ENCODE assay signal across 16 cellular contexts in the genomic region with DNA sequence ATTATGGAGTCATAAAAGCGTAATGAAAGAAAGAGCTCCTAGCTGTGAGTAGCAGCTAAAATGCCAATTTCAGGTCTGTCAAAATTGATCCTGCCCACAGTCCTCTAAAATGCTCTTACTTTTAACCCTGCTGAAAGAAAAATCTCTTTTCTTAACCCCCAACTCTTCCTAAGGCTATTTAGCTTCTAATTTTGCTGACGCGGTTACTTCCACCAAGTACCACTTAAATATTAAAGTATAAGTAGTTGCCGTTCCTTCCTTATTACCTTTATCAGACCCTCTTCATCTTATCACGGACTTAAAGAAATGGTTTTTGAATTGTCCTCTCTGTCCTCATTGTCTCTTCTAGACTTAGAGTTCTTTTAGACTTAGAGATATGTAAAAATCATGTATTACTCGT.
DNase-seq lines count a peak whose midpoint lies in the region; ATAC-seq and TF ChIP-seq lines count a peak whose summit lies in the region.
"Had no signal": no experiment of that assay in that cellular context is flagged by ENCODE, and none has a peak within 500 bp of the region (broad histone marks: within the 10 kb centered on the region; RNA-seq: fewer than 3 reads in every experiment).

No MANE protein-coding gene starts in this region.

- intact Hi-C loops in IMR-90 (cut with micrococcal nuclease) = no loop called here

- no peak overlapping the region for H4K91ac ChIP-seq in IMR-90 (ENCODE audit: insufficient read depth, low read depth, low read length)

- no peak for TF ChIP-seq CTCF in IMR-90 (conservative IDR thresholded peaks at IDR 0.05; ENCODE audit: low read depth, low read length)

- H3K27ac Mint-ChIP-seq in activated naive CD8-positive, alpha-beta T cell treated with anti-CD3 and anti-CD28 coated beads, Interleukin-2, amount 50 U/mL, for 24 hours = no peak overlapping the region
- H3K27ac Mint-ChIP-seq: B cell; CD4-positive, alpha-beta T cell; CD8-positive, alpha-beta T cell had no signal

- ATAC-seq in IMR-90 (ENCODE audit: low read depth) = no peak
- ATAC-seq in HG02588 (IDR thresholded peaks at IDR 0.05; ENCODE audit: unreplicated experiment) = no peak
- no peak for ATAC-seq in activated naive CD8-positive, alpha-beta T cell treated with anti-CD3 and anti-CD28 coated beads, Interleukin-2, amount 50 U/mL, for 24 hours
- ATAC-seq: CD8-positive, alpha-beta T cell had no signal

- H2BK20ac ChIP-seq in IMR-90 (ENCODE audit: low read depth, low read length) = no peak overlapping the region

- TF ChIP-seq RAD21 in IMR-90 (IDR thresholded peaks at IDR 0.05; ENCODE audit: low read length) = no peak

- no peak overlapping the region for H4K8ac ChIP-seq in IMR-90 (ENCODE audit: low read depth in 2 of 2, low read length in 2 of 2)

- no peak overlapping the region for H3K27ac ChIP-seq in IMR-90 (ENCODE audit: insufficient read depth, low read length)
- H3K27ac ChIP-seq: BLaER1 treated with 17β-estradiol and CSF1 and Interleukin-3, amounts not matched to agents 10 nM and 100 nM; C4-2B had no signal

- no peaks in the 10 kb centered on the region for H3K9me1 ChIP-seq in IMR-90 (ENCODE audit: insufficient read depth, low read length)

- H3K4me2 ChIP-seq in IMR-90 (ENCODE audit: low read depth, low read length) = no peak overlapping the region
- H3K4me2 ChIP-seq: BLaER1 treated with 17β-estradiol and CSF1 and Interleukin-3, amounts not matched to agents 10 nM and 100 nM had no signal

- no peak overlapping the region for H2AK5ac ChIP-seq in IMR-90 (ENCODE audit: low read depth, low read length)

- no peak overlapping the region for H3K4me3 Mint-ChIP-seq in activated naive CD8-positive, alpha-beta T cell treated with anti-CD3 and anti-CD28 coated beads, Interleukin-2, amount 50 U/mL, for 24 hours
- H3K4me3 Mint-ChIP-seq: B cell; CD4-positive, alpha-beta T cell; CD8-positive, alpha-beta T cell had no signal

- no peaks in the 10 kb centered on the region for H3K27me3 Mint-ChIP-seq in activated naive CD8-positive, alpha-beta T cell treated with anti-CD3 and anti-CD28 coated beads, Interleukin-2, amount 50 U/mL, for 24 hours
- H3K27me3 Mint-ChIP-seq: CD4-positive, alpha-beta T cell had no signal

- no peaks in the 10 kb centered on the region for H3K4me1 Mint-ChIP-seq in activated naive CD8-positive, alpha-beta T cell treated with anti-CD3 and anti-CD28 coated beads, Interleukin-2, amount 50 U/mL, for 24 hours
- H3K4me1 Mint-ChIP-seq: B cell had no signal

- H2BK5ac ChIP-seq in IMR-90 (ENCODE audit: low read depth, low read length, poor library complexity, severe bottlenecking) = no peak overlapping the region

- no peak for TF ChIP-seq POLR2A in IMR-90 (IDR thresholded peaks at IDR 0.05; ENCODE audit: low read depth, low read length)

- H3K4ac ChIP-seq in IMR-90 (ENCODE audit: low read depth, low read length) = no peak overlapping the region

- H3K9me3 Mint-ChIP-seq in activated naive CD8-positive, alpha-beta T cell treated with anti-CD3 and anti-CD28 coated beads, Interleukin-2, amount 50 U/mL, for 24 hours = no peaks in the 10 kb centered on the region
- H3K9me3 Mint-ChIP-seq: CD4-positive, alpha-beta T cell; CD8-positive, alpha-beta T cell had no signal

- no peaks in the 10 kb centered on the region for H3K36me3 Mint-ChIP-seq in activated naive CD8-positive, alpha-beta T cell treated with anti-CD3 and anti-CD28 coated beads, Interleukin-2, amount 50 U/mL, for 24 hours (ENCODE audit: low read depth)
- H3K36me3 Mint-ChIP-seq: CD8-positive, alpha-beta T cell had no signal

- no peak overlapping the region for H2BK15ac ChIP-seq in IMR-90 (ENCODE audit: low read depth, low read length)

- POLR2A ChIA-PET in IMR-90 (lab: Charles Lee; ENCODE audit: unreplicated experiment) = no interaction called here

- H2AFZ ChIP-seq in IMR-90 (replicated peaks; ENCODE audit: low read length, poor library complexity) = no peak overlapping the region

- H2AK9ac ChIP-seq in IMR-90 (replicated peaks; ENCODE audit: low read depth, low read length, poor library complexity) = no peak overlapping the region

- no peak overlapping the region for H3K14ac ChIP-seq in IMR-90 (replicated peaks; ENCODE audit: low read depth, low read length)

- peaks cover 2% of the 10 kb centered on the region; the same call in 1 of the 2 replicates for H3K4me1 ChIP-seq in IMR-90 (ENCODE audit: control insufficient read depth, insufficient read depth, low read length)
- H3K4me1 ChIP-seq: BLaER1 treated with 17β-estradiol and CSF1 and Interleukin-3, amounts not matched to agents 10 nM and 100 nM; Caco-2 had no signal

- H3K18ac ChIP-seq in IMR-90 (ENCODE audit: low read depth, low read length) = no peak overlapping the region

- no TSS peak for BruUV-seq in IMR-90 (replicated peaks; lab: Mats Ljungman, UMichigan)

- CTCF ChIA-PET in IMR-90 (lab: Yijun Ruan, JAX) = no interaction called here

- no peak overlapping the region for H3K23ac ChIP-seq in IMR-90 (ENCODE audit: low read depth, low read length)

- no CpG with 5 or more reads among the region's 6 CpGs for WGBS in IMR-90 (ENCODE audit: extremely low coverage in 2 of 2, insufficient read length in 1 of 2), 2 experiments

- H3K36me3 ChIP-seq in IMR-90 (ENCODE audit: control insufficient read depth, insufficient read depth, low read length) = no peaks in the 10 kb centered on the region
- H3K36me3 ChIP-seq: BLaER1 treated with 17β-estradiol and CSF1 and Interleukin-3, amounts not matched to agents 10 nM and 100 nM had no signal

- H2BK120ac ChIP-seq in IMR-90 (ENCODE audit: low read depth, low read length) = no peak overlapping the region

- H3K56ac ChIP-seq in IMR-90 (ENCODE audit: extremely low read depth, insufficient read depth, low read length) = no peak overlapping the region

- H3K27me3 ChIP-seq in IMR-90 (ENCODE audit: control insufficient read depth, insufficient read depth, low read length) = no peaks in the 10 kb centered on the region

- dilution Hi-C loops in IMR-90 (cut with HindIII; ENCODE audit: low sequenced_read_pairs, unreplicated experiment) = no loop called here

- no peak overlapping the region for H3K4me3 ChIP-seq in IMR-90 (ENCODE audit: insufficient read depth, low read depth, low read length)
- H3K4me3 ChIP-seq: BLaER1 treated with 17β-estradiol and CSF1 and Interleukin-3, amounts not matched to agents 10 nM and 100 nM had no signal

- no peaks in the 10 kb centered on the region for H3K9me3 ChIP-seq in IMR-90 (ENCODE audit: control insufficient read depth, insufficient read depth, low read length)
- H3K9me3 ChIP-seq: BLaER1 treated with 17β-estradiol and CSF1 and Interleukin-3, amounts not matched to agents 10 nM and 100 nM; Caco-2 had no signal

- H3K9ac ChIP-seq in IMR-90 (ENCODE audit: low read depth, low read length) = no peak overlapping the region
- H3K9ac ChIP-seq: BLaER1 treated with 17β-estradiol and CSF1 and Interleukin-3, amounts not matched to agents 10 nM and 100 nM had no signal

- H3K79me1 ChIP-seq in IMR-90 (ENCODE audit: low read depth in 1 of 2, low read length in 2 of 2) = no peaks in the 10 kb centered on the region

- H4K20me1 ChIP-seq in IMR-90 (ENCODE audit: insufficient read depth, low read length) = no peaks in the 10 kb centered on the region
- H4K20me1 ChIP-seq: BLaER1 treated with 17β-estradiol and CSF1 and Interleukin-3, amounts not matched to agents 10 nM and 100 nM had no signal

- no peak overlapping the region for H4K5ac ChIP-seq in IMR-90 (ENCODE audit: low read depth, low read length)

- DNase-seq in IMR-90 = no peak
- peak; percentile 0 for DNase-seq in OCI-M1 (lab: John Stamatoyannopoulos, UW)
- no peak for DNase-seq in activated naive CD8-positive, alpha-beta T cell treated with anti-CD3 and anti-CD28 coated beads, Interleukin-2, amount 50 U/mL, for 24 hours
- DNase-seq in activated CD8-positive, alpha-beta memory T cell treated with anti-CD3 and anti-CD28 coated beads, Interleukin-2, amount 50 U/mL, for 48 hours = no peak
- DNase-seq: 8988T; AML-193; Caco-2; Calu3; CD4-positive, alpha-beta T cell; CD8-positive, alpha-beta T cell; DMS79 treated with DMSO at 0.1 percent for 48 hours; GF-D8 had no signal

- in situ Hi-C loops in IMR-90 (cut with MboI; ENCODE audit: low sequenced_read_pairs) = no loop called here

TF ChIP-seq in IMR-90, 13 proteins besides CTCF, POLR2A, EP300 and RAD21:
- no peak for TF ChIP-seq MAZ (IDR thresholded peaks at IDR 0.05; ENCODE audit: borderline replicate concordance, low read depth, low read length)
- peak; percentile 89 for TF ChIP-seq MAFK (IDR thresholded peaks at IDR 0.05; ENCODE audit: low read depth, low read length)
